ENCODE assay signal across 1 cellular context in the genomic region with DNA sequence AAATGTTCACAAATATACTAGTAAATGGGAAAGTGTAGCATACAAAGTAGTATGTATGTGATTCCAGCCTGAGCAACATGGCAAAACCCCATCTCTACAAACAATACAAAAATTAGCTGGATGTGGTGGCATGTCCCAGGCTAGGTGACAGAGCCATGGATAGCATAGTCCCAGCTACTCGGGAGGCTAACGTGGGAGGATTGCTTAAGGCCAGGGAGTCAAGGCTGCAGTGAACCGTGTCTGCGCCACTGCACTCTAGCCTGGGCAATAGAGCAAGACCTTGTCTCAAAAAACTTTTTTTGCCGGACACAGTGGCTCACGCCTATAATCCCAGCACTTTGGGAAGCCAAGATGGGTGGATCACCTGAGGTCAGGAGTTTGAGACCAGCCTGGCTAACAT.
TF ChIP-seq lines count a peak whose summit lies in the region.

No MANE protein-coding gene starts in this region.

TF ChIP-seq in H1, 55 proteins besides CTCF, POLR2A, EP300 and RAD21 (continued from another document):
- TF ChIP-seq, protein P1, sequence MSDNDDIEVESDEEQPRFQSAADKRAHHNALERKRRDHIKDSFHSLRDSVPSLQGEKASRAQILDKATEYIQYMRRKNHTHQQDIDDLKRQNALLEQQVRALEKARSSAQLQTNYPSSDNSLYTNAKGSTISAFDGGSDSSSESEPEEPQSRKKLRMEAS (IDR thresholded peaks at IDR 0.05): no peak
- TF ChIP-seq CEBPB (IDR thresholded peaks at IDR 0.05; ENCODE audit: low read depth, low read length) (no peak), SUZ12 (IDR thresholded peaks at IDR 0.05; ENCODE audit: low read length) (no peak), EGR1 (IDR thresholded peaks at IDR 0.05; ENCODE audit: borderline replicate concordance, low read depth, low read length) (no peak), JUN (IDR thresholded peaks at IDR 0.05; ENCODE audit: low read depth, low read length) (no peak), SIN3A (conservative IDR thresholded peaks at IDR 0.05 in 1 of 2, IDR thresholded peaks at IDR 0.05 in 1 of 2; ENCODE audit: low read depth in 1 of 2, low read length in 2 of 2) (no peak), BCL11A (IDR thresholded peaks at IDR 0.05; ENCODE audit: low read depth in 2 of 2, low read length in 2 of 2) (no peak), TAF1 (IDR thresholded peaks at IDR 0.05; ENCODE audit: low read depth, low read length) (no peak)
